1 cellular context compared by ENCODE assay signal in the genomic region with DNA sequence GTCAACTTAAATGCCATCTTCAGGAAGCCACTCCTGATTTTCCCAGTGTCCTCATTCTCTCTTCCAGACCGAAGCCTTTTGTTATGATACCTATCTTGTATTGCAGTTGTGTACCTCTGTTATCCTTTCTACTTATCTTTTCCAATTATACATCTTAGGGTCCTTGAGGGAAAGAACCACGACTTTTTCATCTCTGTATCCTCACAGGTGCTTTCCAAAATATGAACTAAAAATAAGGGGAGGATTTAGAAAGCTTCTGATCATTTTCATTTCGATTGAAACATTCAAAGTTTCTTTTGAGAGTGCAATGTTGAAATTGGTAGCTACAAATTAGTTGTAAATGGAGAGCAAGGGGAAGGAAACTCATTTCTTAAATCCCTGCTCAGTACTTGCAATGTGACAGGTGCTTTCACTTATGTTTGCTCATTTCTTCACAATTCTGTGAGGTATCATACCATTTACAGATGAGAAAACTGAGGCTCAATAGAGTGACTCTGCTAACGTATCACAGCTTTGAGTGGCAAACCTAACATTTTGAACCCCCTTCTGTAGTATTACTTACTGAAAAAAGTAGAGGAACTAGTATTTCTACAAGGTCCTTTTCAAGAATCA.
TF ChIP-seq lines count a peak whose summit lies in the region.

No MANE protein-coding gene starts in this region.

TF ChIP-seq in H1, 55 proteins besides CTCF, POLR2A, EP300 and RAD21:
- TF ChIP-seq TAF1 (IDR thresholded peaks at IDR 0.05; ENCODE audit: low read depth, low read length) (no peak), HDAC6 (IDR thresholded peaks at IDR 0.05; ENCODE audit: low read depth, low read length) (no peak)
